ENCODE assay signal across 1 cellular context in genomic region chr19:38812841-38813320, GRCh38.
TF ChIP-seq lines count a peak whose summit lies in the region.

TSS of gene LGALS4 (minus strand) at chr19:38812945. CDS start at chr19:38812886, 59 bp downstream.

TF ChIP-seq in WTC11, 78 proteins besides CTCF, POLR2A, EP300 and RAD21 (continued from another document):
- TF ChIP-seq E2F1 (CRISPR knock-in tag; IDR thresholded peaks at IDR 0.05) (no peak), ATF3 (CRISPR knock-in tag; conservative IDR thresholded peaks at IDR 0.05) (no peak), TEAD4 (CRISPR knock-in tag; IDR thresholded peaks at IDR 0.05) (no peak), NR1H2 (CRISPR knock-in tag; IDR thresholded peaks at IDR 0.05) (no peak)
